In the genomic region with DNA sequence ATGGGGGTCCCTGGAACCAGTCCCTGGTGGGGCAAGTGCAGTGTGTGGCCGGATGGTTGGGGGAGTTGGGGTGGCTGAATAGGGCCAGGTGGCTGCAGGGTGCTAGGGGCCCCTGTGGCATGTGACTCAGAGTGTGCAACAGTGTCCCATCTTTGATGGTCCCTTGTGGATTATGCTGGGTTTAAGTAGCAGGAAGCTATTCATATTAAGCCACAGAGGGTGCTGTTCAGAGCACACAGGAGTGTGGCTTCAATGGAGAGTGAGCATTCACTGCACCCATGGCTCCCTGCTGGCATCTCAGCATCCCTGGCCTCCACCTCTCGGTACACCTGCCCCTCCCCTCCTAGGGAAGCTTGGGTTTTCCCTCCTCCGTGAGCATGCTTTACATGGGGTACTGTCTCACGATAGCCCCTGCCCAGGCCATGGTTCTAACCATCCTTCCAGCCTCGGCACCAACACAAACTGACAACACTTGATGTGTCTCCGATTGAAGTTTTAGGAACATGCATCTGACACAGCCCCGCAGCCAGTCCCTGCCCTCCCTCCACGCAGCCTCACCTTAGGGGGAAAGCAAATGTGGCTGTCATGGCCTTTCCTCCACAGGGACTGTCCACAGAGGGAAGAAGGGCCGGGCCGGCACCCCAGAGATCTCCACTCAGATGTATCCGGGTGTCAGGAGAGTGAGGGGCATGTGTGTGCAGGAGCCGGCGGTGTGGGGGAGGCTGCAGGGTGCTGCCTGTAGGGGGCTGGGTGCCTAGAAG, we compare ENCODE assay signal across 8 cellular contexts. TPM values are rescaled to one million over a fixed set of nuclear protein-coding genes. Genes with fewer than 3 reads are reported as not detected.
DNase-seq lines count a peak whose midpoint lies in the region; ATAC-seq and TF ChIP-seq lines count a peak whose summit lies in the region.

No MANE protein-coding gene starts in this region.

- no peaks in the 10 kb centered on the region for H3K27me3 Mint-ChIP-seq in T-helper 2 cell treated with Interferon-gamma antibody and Interleukin-4, amounts not matched to agents 5 μg/mL and 100 μg/mL, for 36 hours (ENCODE audit: low read depth)

- TF ChIP-seq CTCF in GM12872 (IDR thresholded peaks at IDR 0.05; ENCODE audit: insufficient read depth, low read depth, low read length) (peak; percentile 29; the same call in 1 of the 3 replicates), sigmoid colon (IDR thresholded peaks at IDR 0.05) (no peak)

- intact Hi-C loops in sigmoid colon (cut with DNase I) = no loop called here

- peak; percentile 28 for DNase-seq in T-helper 2 cell treated with Interferon-gamma antibody and Interleukin-4, amounts not matched to agents 5 μg/mL and 100 μg/mL, for 36 hours (ENCODE audit: low spot score)
- DNase-seq in left kidney (ENCODE audit: low read depth, low spot score) (peak; percentile 21), NCI-H1930 (lab: John Stamatoyannopoulos, UW) (no peak), sigmoid colon (no peak), Ammon's horn (ENCODE audit: low spot score) (no peak)

- H3K4me1 ChIP-seq in sigmoid colon = peaks cover 0 to 14% (median 12%) of the 10 kb centered on the region in 4 donors

- no peak for TF ChIP-seq POLR2A in sigmoid colon (IDR thresholded peaks at IDR 0.05)

- H3K4me3 Mint-ChIP-seq in T-helper 2 cell treated with Interferon-gamma antibody and Interleukin-4, amounts not matched to agents 5 μg/mL and 100 μg/mL, for 36 hours = peak overlapping the region; percentile 84

- TF ChIP-seq EP300 in sigmoid colon (IDR thresholded peaks at IDR 0.05) = no peak

- ATAC-seq in GM19455 (IDR thresholded peaks at IDR 0.05; ENCODE audit: unreplicated experiment) (peak; percentile 67), HG03439 (IDR thresholded peaks at IDR 0.05; ENCODE audit: unreplicated experiment) (peak; percentile 65)

- peaks cover 8 to 36% (median 22%) of the 10 kb centered on the region in 4 donors for H3K36me3 ChIP-seq in sigmoid colon

- no peaks in the 10 kb centered on the region for H3K27me3 ChIP-seq in sigmoid colon

- no peaks in the 10 kb centered on the region for H3K9me3 ChIP-seq in sigmoid colon

- H3K4me3 ChIP-seq in sigmoid colon = no peak overlapping the region

- peaks cover 30% of the 10 kb centered on the region for H3K36me3 Mint-ChIP-seq in T-helper 2 cell treated with Interferon-gamma antibody and Interleukin-4, amounts not matched to agents 5 μg/mL and 100 μg/mL, for 36 hours (ENCODE audit: low read depth)

- H3K4me1 Mint-ChIP-seq in T-helper 2 cell treated with Interferon-gamma antibody and Interleukin-4, amounts not matched to agents 5 μg/mL and 100 μg/mL, for 36 hours (ENCODE audit: low read depth) = peaks cover 54% of the 10 kb centered on the region

- H3K27ac Mint-ChIP-seq in T-helper 2 cell treated with Interferon-gamma antibody and Interleukin-4, amounts not matched to agents 5 μg/mL and 100 μg/mL, for 36 hours = peak overlapping the region; percentile 91

- H3K9me3 Mint-ChIP-seq in T-helper 2 cell treated with Interferon-gamma antibody and Interleukin-4, amounts not matched to agents 5 μg/mL and 100 μg/mL, for 36 hours = peaks cover 19% of the 10 kb centered on the region

- H3K27ac ChIP-seq in sigmoid colon = peak overlapping the region in 1 of 4 donors; percentile 32

- 38 to 62% methylated on average over 13 of the region's 13 CpGs for WGBS in sigmoid colon, 2 donors

RNA-seq across cellular contexts. Expression of gene PPIF, which starts 30.4 kb away (rescaled TPM):
- 10 to 100 TPM; 26.4 to 48.5 (median 32.5) TPM for total RNA-seq in sigmoid colon
- 10 to 100 TPM; 60.7 to 74.9 (median 71.9) TPM for polyA plus RNA-seq in sigmoid colon

Comparison
In these comparisons a context has a peak if more than half of its experiments do, and no peak if none do; other contexts are left out.
1. DNase-seq: peak in T-helper 2 cell treated with Interferon-gamma antibody and Interleukin-4, amounts not matched to agents 5 μg/mL and 100 μg/mL, for 36 hours (single experiment) and left kidney (single experiment); none in NCI-H1930 (0 of 2), sigmoid colon (single experiment) and Ammon's horn (single experiment).